ENCODE assay signal across 14 cellular contexts in genomic region chr5:88792144-88792840, GRCh38.
A peak's percentile ranks its signal among the peaks of the same experiment; 100 is the strongest.
DNase-seq lines count a peak whose midpoint lies in the region; ATAC-seq and TF ChIP-seq lines count a peak whose summit lies in the region.
"Had no signal": no experiment of that assay in that cellular context is flagged by ENCODE, and none has a peak within 500 bp of the region (broad histone marks: within the 10 kb centered on the region; RNA-seq: fewer than 3 reads in every experiment).

No MANE protein-coding gene starts in this region.

- H3K4me3 ChIP-seq in epithelial cell of proximal tubule (ENCODE audit: low read depth, low read length) (peak overlapping the region; percentile 7), gastroesophageal sphincter (no peak overlapping the region), esophagus squamous epithelium (no peak overlapping the region)
- H3K4me3 ChIP-seq: prostate gland had no signal

- H3K27ac ChIP-seq in gastroesophageal sphincter = no peak overlapping the region
- no peak overlapping the region for H3K27ac ChIP-seq in esophagus squamous epithelium
- H3K27ac ChIP-seq: prostate gland had no signal

- intact Hi-C loops in esophagus squamous epithelium (cut with DNase I) = no loop called here

- TF ChIP-seq EP300 in gastroesophageal sphincter (IDR thresholded peaks at IDR 0.05) = no peak

- H3K9me3 ChIP-seq in gastroesophageal sphincter (no peaks in the 10 kb centered on the region), esophagus squamous epithelium (no peaks in the 10 kb centered on the region)
- H3K9me3 ChIP-seq: BE2C, prostate gland had no signal

- ATAC-seq in GM21515 (IDR thresholded peaks at IDR 0.05; ENCODE audit: unreplicated experiment) (peak; percentile 77), HG03159 (IDR thresholded peaks at IDR 0.05; ENCODE audit: unreplicated experiment) (peak; percentile 85), gastroesophageal sphincter (no peak)
- ATAC-seq: left lobe of liver had no signal

- H3K4me1 ChIP-seq in gastroesophageal sphincter (peaks cover 0 to under 1% (median 0%) of the 10 kb centered on the region in 3 donors), esophagus squamous epithelium (no peaks in the 10 kb centered on the region)
- H3K4me1 ChIP-seq: BE2C, prostate gland had no signal

- H3K36me3 ChIP-seq in gastroesophageal sphincter = no peaks in the 10 kb centered on the region
- H3K36me3 ChIP-seq in esophagus squamous epithelium = no peaks in the 10 kb centered on the region
- H3K36me3 ChIP-seq: BE2C, prostate gland had no signal

- WGBS in gastroesophageal sphincter (ENCODE audit: low coverage in 1 of 2), 2 donors = 67 to 88% methylated on average over 2 of the region's 2 CpGs
- 57 to 88% methylated on average over 2 of the region's 2 CpGs for WGBS in esophagus squamous epithelium, 2 donors

- DNase-seq in GM03348 (ENCODE audit: low spot score) = peak; percentile 11
- peak; percentile 89 for DNase-seq in epithelial cell of proximal tubule (ENCODE audit: low read depth)
- DNase-seq in Kasumi-1 (lab: John Stamatoyannopoulos, UW) = no peak
- DNase-seq in esophagus squamous epithelium (lab: John Stamatoyannopoulos, UW) = no peak
- no peak for DNase-seq in stimulated activated CD4-positive, alpha-beta T cell treated with anti-CD3 and anti-CD28 coated beads, Interleukin-2, amount 100 ng/mL, for 24 hours
- DNase-seq: activated gamma-delta T cell; BE2C; NCI-H2227 treated with DMSO at 0.1 percent for 48 hours; stimulated activated CD8-positive, alpha-beta memory T cell treated with anti-CD3 and anti-CD28 coated beads, Interleukin-4, amount 100 ng/mL, for 48 hours had no signal

- no peak for TF ChIP-seq POLR2A in gastroesophageal sphincter (IDR thresholded peaks at IDR 0.05)
- TF ChIP-seq POLR2A in esophagus squamous epithelium (IDR thresholded peaks at IDR 0.05) = no peak

- H3K27me3 ChIP-seq in gastroesophageal sphincter (no peaks in the 10 kb centered on the region), esophagus squamous epithelium (no peaks in the 10 kb centered on the region)
- H3K27me3 ChIP-seq: BE2C had no signal

- TF ChIP-seq CTCF in epithelial cell of proximal tubule (conservative IDR thresholded peaks at IDR 0.05; ENCODE audit: low read depth, low read length) (no peak), gastroesophageal sphincter (IDR thresholded peaks at IDR 0.05) (no peak), esophagus squamous epithelium (IDR thresholded peaks at IDR 0.05) (no peak)

Comparison
In these comparisons a context has a peak if more than half of its experiments do, and no peak if none do; other contexts are left out.
1. DNase-seq: peak in GM03348 (single experiment) and epithelial cell of proximal tubule (single experiment); none in Kasumi-1 (0 of 2), esophagus squamous epithelium (single experiment) and stimulated activated CD4-positive, alpha-beta T cell treated with anti-CD3 and anti-CD28 coated beads, Interleukin-2, amount 100 ng/mL, for 24 hours (0 of 2).